8 cellular contexts compared by ENCODE assay signal in the genomic region with DNA sequence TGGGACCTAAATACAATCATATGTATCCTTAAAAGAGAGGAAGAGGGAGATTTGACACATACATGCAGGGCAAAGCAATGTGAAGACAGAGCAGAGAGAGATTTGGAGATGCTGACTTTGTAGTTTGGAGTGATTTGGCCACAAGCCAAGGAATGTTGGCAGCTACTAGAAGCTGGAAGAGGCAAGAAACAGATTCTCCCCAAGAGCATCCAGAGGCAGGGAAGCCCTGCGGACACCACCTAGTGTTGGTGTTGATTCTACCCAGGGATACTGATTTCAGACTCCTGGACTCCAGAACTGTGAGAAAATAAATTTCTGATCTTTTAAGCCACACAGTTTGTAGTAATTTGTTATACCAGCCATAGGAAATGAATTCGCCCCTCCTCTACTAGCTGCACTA.
DNase-seq lines count a peak whose midpoint lies in the region; ATAC-seq and TF ChIP-seq lines count a peak whose summit lies in the region.

No MANE protein-coding gene starts in this region.

- TF ChIP-seq CTCF in PC-3 (conservative IDR thresholded peaks at IDR 0.05; ENCODE audit: low read depth, low read length) (peak; percentile 18; the same call in 1 of the 2 replicates), fibroblast of mammary gland (conservative IDR thresholded peaks at IDR 0.05; ENCODE audit: control insufficient read depth, insufficient read depth, low read depth, low read length) (peak; percentile 56), ovary (IDR thresholded peaks at IDR 0.05) (peak in 1 of 3 donors; percentile 14)

- H3K27me3 ChIP-seq in PC-3 (ENCODE audit: low read length) (no peaks in the 10 kb centered on the region), ovary (no peaks in the 10 kb centered on the region)

- intact Hi-C loops in PC-3 (cut with micrococcal nuclease) (no loop called here), ovary (cut with DNase I) (no loop called here)

- no peak overlapping the region for H3K9ac ChIP-seq in PC-3 (ENCODE audit: low read length)

- no peak overlapping the region for H3K4me3 ChIP-seq in PC-3 (ENCODE audit: low read length)
- no peak overlapping the region for H3K4me3 ChIP-seq in fibroblast of mammary gland (ENCODE audit: control insufficient read depth, low read depth, low read length)
- H3K4me3 ChIP-seq in ovary: no peak overlapping the region

- no peaks in the 10 kb centered on the region for H3K9me2 ChIP-seq in PC-3 (replicated peaks; ENCODE audit: low read length)

- H3K4me2 ChIP-seq in PC-3 (ENCODE audit: low read length): no peak overlapping the region

- peaks cover 8% of the 10 kb centered on the region for H3F3A ChIP-seq in PC-3 (ENCODE audit: low read length, unreplicated experiment)

- DNase-seq in EL (peak; percentile 82), PC-3 (peak; percentile 54), fibroblast of mammary gland (ENCODE audit: low read depth) (peak; percentile 89), ovary (peak; percentile 56 to 81 (median 72))
- no peak for DNase-seq in activated CD8-positive, alpha-beta memory T cell treated with anti-CD3 and anti-CD28 coated beads, Interleukin-2, amount 50 U/mL, for 48 hours
- no peak for DNase-seq in activated CD4-positive, alpha-beta T cell treated with anti-CD3 and anti-CD28 coated beads for 1 hour

- H3K4me1 ChIP-seq in PC-3 (ENCODE audit: insufficient read depth, low read length) (peaks cover 41% of the 10 kb centered on the region), ovary (ENCODE audit: insufficient read depth) (peaks cover 10% of the 10 kb centered on the region)

- POLR2A ChIA-PET in PC-3 (lab: Charles Lee; ENCODE audit: unreplicated experiment): interaction anchor here (0.5 kb wide), 1 partner anchor 12 kb away, joined by 9 read pairs; no protein-coding TSS in a partner anchor

- TF ChIP-seq POLR2A in ovary (IDR thresholded peaks at IDR 0.05): no peak

- TF ChIP-seq EP300 in ovary (IDR thresholded peaks at IDR 0.05): no peak

- H4K20me1 ChIP-seq in PC-3 (ENCODE audit: low read length): no peaks in the 10 kb centered on the region

- H3K9me3 ChIP-seq in PC-3 (ENCODE audit: low read length) (no peaks in the 10 kb centered on the region), ovary (no peaks in the 10 kb centered on the region)

- CTCF ChIA-PET in PC-3 (lab: Charles Lee): interaction anchor here (0.6 to 1.4 kb wide), 2 partner anchors 29 to 225 kb away, joined by 3 to 6 read pairs; no protein-coding TSS in a partner anchor

- H3K79me2 ChIP-seq in PC-3 (ENCODE audit: low read length): no peaks in the 10 kb centered on the region

- H3K27ac ChIP-seq in PC-3 (ENCODE audit: low read length): no peak overlapping the region
- no peak overlapping the region for H3K27ac ChIP-seq in ovary

- H2AFZ ChIP-seq in PC-3 (ENCODE audit: low read length): no peak overlapping the region

- H3K36me3 ChIP-seq in PC-3 (ENCODE audit: low read depth, low read length): no peaks in the 10 kb centered on the region
- H3K36me3 ChIP-seq in ovary: no peaks in the 10 kb centered on the region

- BruUV-seq in PC-3 (replicated peaks; lab: Mats Ljungman, UMichigan): no TSS peak

- 44 to 49% (median 46%) methylated on average over 2 of the region's 2 CpGs for WGBS in ovary, 3 donors

- ATAC-seq in PC-3 (no peak), HG03159 (IDR thresholded peaks at IDR 0.05; ENCODE audit: unreplicated experiment) (no peak), GM21390 (IDR thresholded peaks at IDR 0.05; ENCODE audit: unreplicated experiment) (no peak)

Comparison
In these comparisons a context has a peak if more than half of its experiments do, and no peak if none do; other contexts are left out.
1. DNase-seq: peak in EL (single experiment), PC-3 (single experiment), fibroblast of mammary gland (single experiment) and ovary (5 of 5); none in activated CD8-positive, alpha-beta memory T cell treated with anti-CD3 and anti-CD28 coated beads, Interleukin-2, amount 50 U/mL, for 48 hours (single experiment) and activated CD4-positive, alpha-beta T cell treated with anti-CD3 and anti-CD28 coated beads for 1 hour (single experiment).